ENCODE assay signal across 8 cellular contexts in the genomic region with DNA sequence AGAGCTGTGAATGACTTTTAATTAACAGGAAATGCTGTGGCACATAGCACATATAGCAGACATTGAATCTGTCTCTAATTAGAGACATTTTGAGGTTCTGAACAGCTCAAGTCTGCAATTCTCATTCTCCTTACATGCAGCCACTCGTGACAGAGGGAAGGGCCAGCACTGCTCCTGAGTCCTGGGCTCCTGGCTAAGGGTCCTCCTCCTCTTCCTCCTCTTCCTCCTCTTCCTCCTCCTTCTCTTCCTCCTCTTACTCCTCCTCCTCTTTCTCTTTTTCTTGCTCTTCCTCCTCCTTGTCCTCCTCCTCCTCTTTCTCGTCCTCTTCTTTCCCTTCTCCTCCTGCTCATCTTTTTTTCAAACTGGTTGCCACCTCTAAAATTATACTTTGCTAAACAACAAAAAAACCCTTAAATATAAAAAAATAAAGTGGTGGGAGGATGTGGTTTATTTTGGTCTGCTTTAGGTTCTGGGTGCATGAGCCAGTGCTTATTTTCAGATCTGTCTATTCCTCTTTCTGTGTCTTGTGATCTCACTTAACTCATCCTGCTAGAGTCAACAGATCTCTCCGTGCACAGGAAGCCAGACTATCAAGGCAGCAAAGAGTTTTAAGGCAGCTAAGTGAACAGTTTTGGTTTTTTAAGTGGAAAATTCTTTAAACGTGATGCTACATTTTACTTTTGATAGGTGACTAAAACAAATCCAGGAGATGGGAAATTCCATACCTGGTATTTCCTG.
DNase-seq lines count a peak whose midpoint lies in the region; ATAC-seq and TF ChIP-seq lines count a peak whose summit lies in the region.

No MANE protein-coding gene starts in this region.

- peak; percentile 82 for ATAC-seq in GM18505 (IDR thresholded peaks at IDR 0.05; ENCODE audit: unreplicated experiment)
- ATAC-seq in GM21529 (IDR thresholded peaks at IDR 0.05; ENCODE audit: unreplicated experiment): peak; percentile 97

- no peaks in the 10 kb centered on the region for H3K9me2 ChIP-seq in Karpas-422 (replicated peaks; ENCODE audit: insufficient read depth, low read length)

- no peak overlapping the region for H3K4me2 ChIP-seq in Karpas-422 (ENCODE audit: low read depth, low read length, poor library complexity, severe bottlenecking)

- peaks cover 0 to 26% (median 7%) of the 10 kb centered on the region in 4 donors for H3K4me1 ChIP-seq in stomach
- no peaks in the 10 kb centered on the region for H3K4me1 ChIP-seq in Karpas-422 (ENCODE audit: low read length)
- H3K4me1 ChIP-seq in testis: peaks cover 17% of the 10 kb centered on the region

- no peaks in the 10 kb centered on the region for H4K20me1 ChIP-seq in Karpas-422 (ENCODE audit: insufficient read depth, low read depth, low read length)

- H3K27me3 ChIP-seq in stomach: no peaks in the 10 kb centered on the region
- no peaks in the 10 kb centered on the region for H3K27me3 ChIP-seq in Karpas-422 (ENCODE audit: low read length)
- H3K27me3 ChIP-seq in testis: no peaks in the 10 kb centered on the region

- intact Hi-C loops in stomach (cut with DNase I; ENCODE audit: low total_unique reads): no loop called here
- intact Hi-C loops in testis (cut with DNase I; ENCODE audit: low total_unique reads): no loop called here

- H3K79me2 ChIP-seq in Karpas-422 (ENCODE audit: low read length): no peaks in the 10 kb centered on the region

- peak overlapping the region; percentile 99 for H3K27ac ChIP-seq in KOPT-K1 (ENCODE audit: low read depth, low read length, poor library complexity, severe bottlenecking)
- H3K27ac ChIP-seq in stomach: peak overlapping the region in 3 of 5 donors; percentile 3 to 41 (median 16)
- no peak overlapping the region for H3K27ac ChIP-seq in Karpas-422 (ENCODE audit: low read length)
- no peak overlapping the region for H3K27ac ChIP-seq in testis

- no peak overlapping the region for H3K9ac ChIP-seq in Karpas-422 (ENCODE audit: low read length)

- peak; percentile 77 for DNase-seq in central memory CD4-positive, alpha-beta T cell
- DNase-seq in stomach: no peak
- DNase-seq in Karpas-422: no peak
- DNase-seq in testis: no peak
- DNase-seq in DMS153 (lab: John Stamatoyannopoulos, UW): no peak

- H3K4me3 ChIP-seq in stomach (no peak overlapping the region), Karpas-422 (ENCODE audit: low read length) (no peak overlapping the region), testis (no peak overlapping the region)

- H3K36me3 ChIP-seq in KOPT-K1 (ENCODE audit: insufficient read depth, low read length) (no peaks in the 10 kb centered on the region), stomach (no peaks in the 10 kb centered on the region), Karpas-422 (ENCODE audit: insufficient read depth, low read length) (no peaks in the 10 kb centered on the region), testis (ENCODE audit: low read depth, missing control alignments) (no peaks in the 10 kb centered on the region)

- TF ChIP-seq POLR2A in GM18505 (IDR thresholded peaks at IDR 0.05; ENCODE audit: borderline replicate concordance, extremely low read depth, insufficient read depth, insufficient read length): no peak
- TF ChIP-seq POLR2A in stomach (IDR thresholded peaks at IDR 0.05): no peak
- no peak for TF ChIP-seq POLR2A in testis (IDR thresholded peaks at IDR 0.05)

- TF ChIP-seq CTCF in stomach (IDR thresholded peaks at IDR 0.05) (no peak), testis (IDR thresholded peaks at IDR 0.05) (no peak)

- WGBS in stomach, 5 donors: 64 to 70% (median 66%) methylated on average over 4 of the region's 4 CpGs
- 45 to 48% methylated on average over 4 of the region's 4 CpGs for WGBS in testis, 2 donors

- no peak for TF ChIP-seq EP300 in stomach (IDR thresholded peaks at IDR 0.05)

- H3K9me3 ChIP-seq in KOPT-K1 (ENCODE audit: insufficient read depth, low read length, poor library complexity, severe bottlenecking) (peaks cover 33% of the 10 kb centered on the region), stomach (peaks cover 0 to 11% (median 7%) of the 10 kb centered on the region in 4 donors), Karpas-422 (ENCODE audit: low read length) (no peaks in the 10 kb centered on the region), testis (no peaks in the 10 kb centered on the region)

- H2AFZ ChIP-seq in Karpas-422 (ENCODE audit: low read length): no peak overlapping the region

Comparison
In these comparisons a context has a peak if more than half of its experiments do, and no peak if none do; other contexts are left out.
1. H3K27ac ChIP-seq: peak in KOPT-K1 (single experiment) and stomach (3 of 5); none in Karpas-422 (single experiment) and testis (0 of 2).